Comparison of ENCODE assay signal across 1 cellular context in genomic region chr15:45048784-45049631, GRCh38.
TF ChIP-seq lines count a peak whose summit lies in the region.

No MANE protein-coding gene starts in this region.

TF ChIP-seq in K562, 482 proteins besides CTCF, POLR2A, EP300 and RAD21 (continued from another document and continues in another):
- no peak for TF ChIP-seq RREB1 (CRISPR knock-in tag; IDR thresholded peaks at IDR 0.05)
- no peak for TF ChIP-seq RBM34 (IDR thresholded peaks at IDR 0.05; ENCODE audit: borderline replicate concordance, insufficient read depth, low read length)
- TF ChIP-seq PCBP2 (IDR thresholded peaks at IDR 0.05; ENCODE audit: low read depth, low read length, poor library complexity, severe bottlenecking), result no peak
- no peak for TF ChIP-seq KDM2B (CRISPR knock-in tag; IDR thresholded peaks at IDR 0.05)
- no peak for TF ChIP-seq CEBPZ (IDR thresholded peaks at IDR 0.05; ENCODE audit: borderline replicate concordance, low read depth, low read length)
- TF ChIP-seq ZSCAN29 (IDR thresholded peaks at IDR 0.05), result peak; percentile 20; the same call in 1 of the 2 replicates
- no peak; the same call in 1 of the 2 replicates for TF ChIP-seq DMBX1 (CRISPR knock-in tag; IDR thresholded peaks at IDR 0.05; ENCODE audit: borderline replicate concordance)
- no peak for TF ChIP-seq ZNF253 (CRISPR knock-in tag; conservative IDR thresholded peaks at IDR 0.05)
- TF ChIP-seq HINFP (tag; conservative IDR thresholded peaks at IDR 0.05; ENCODE audit: low read depth), result no peak
- TF ChIP-seq SMAD4 (CRISPR knock-in tag; conservative IDR thresholded peaks at IDR 0.05), result peak; percentile 83; the same call in 1 of the 2 replicates
- peak; percentile 94 for TF ChIP-seq GATA2 (CRISPR knock-in tag; IDR thresholded peaks at IDR 0.05)
- no peak for TF ChIP-seq RBM22 (IDR thresholded peaks at IDR 0.05; ENCODE audit: low read depth, low read length, poor library complexity, severe bottlenecking)
- peak; percentile 70 for TF ChIP-seq SMAD1 (IDR thresholded peaks at IDR 0.05; ENCODE audit: low read depth, low read length, partially characterized antibody)
- TF ChIP-seq MLLT1 (IDR thresholded peaks at IDR 0.05), result peak in 1 of 2 experiments; percentile 46; a peak in 1 of 4 replicates
- peak; percentile 90 for TF ChIP-seq TCF3 (CRISPR knock-in tag; IDR thresholded peaks at IDR 0.05)
- TF ChIP-seq WHSC1 (IDR thresholded peaks at IDR 0.05; ENCODE audit: low read length), result no peak
- no peak; the same call in 1 of the 2 replicates for TF ChIP-seq CBX1 (IDR thresholded peaks at IDR 0.05; ENCODE audit: low read depth)
- no peak for TF ChIP-seq CHD7 (IDR thresholded peaks at IDR 0.05; ENCODE audit: low read depth, low read length)
- TF ChIP-seq DNMT1 (IDR thresholded peaks at IDR 0.05), result no peak
- no peak for TF ChIP-seq THRB (CRISPR knock-in tag; conservative IDR thresholded peaks at IDR 0.05)
- no peak for TF ChIP-seq ZNF184 (CRISPR knock-in tag; IDR thresholded peaks at IDR 0.05)
